Comparison of ENCODE assay signal across 8 cellular contexts in the genomic region with DNA sequence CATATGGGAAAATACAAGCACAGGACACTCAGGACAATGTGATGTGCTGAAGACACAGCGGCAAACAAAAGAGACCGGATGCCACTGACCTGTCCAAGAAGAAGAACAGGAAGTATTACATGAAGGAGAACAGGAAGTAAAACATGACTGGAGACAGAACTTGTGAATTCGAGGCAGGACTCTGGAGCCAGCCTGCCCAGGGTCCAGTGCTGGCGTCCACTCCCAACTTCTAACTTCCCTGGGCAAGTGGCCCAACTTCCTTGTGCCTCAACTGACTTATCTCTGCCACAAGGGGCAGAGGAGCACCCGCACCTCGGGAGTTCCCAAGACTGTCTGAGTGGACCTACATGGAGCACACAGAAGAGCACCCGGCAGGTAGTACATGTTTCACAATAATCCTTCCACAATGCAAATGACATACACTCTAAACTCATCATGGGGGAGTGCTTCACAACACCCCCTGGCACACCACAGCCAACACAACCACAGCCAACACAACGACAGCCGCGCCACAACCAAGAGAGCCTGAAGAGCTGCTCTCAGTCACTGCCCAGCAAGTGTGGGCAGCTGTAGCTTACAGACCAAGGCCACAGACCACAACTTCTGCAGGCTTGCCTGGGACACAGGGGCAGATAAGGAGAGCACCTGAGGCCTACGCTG. TPM values are rescaled to one million over a fixed set of nuclear protein-coding genes. Genes with fewer than 3 reads are reported as not detected.
A peak's percentile ranks its signal among the peaks of the same experiment; 100 is the strongest.
DNase-seq lines count a peak whose midpoint lies in the region; ATAC-seq and TF ChIP-seq lines count a peak whose summit lies in the region.

No MANE protein-coding gene starts in this region.

- DNase-seq in GM13977 (ENCODE audit: low spot score) (no peak), RPMI8226 (peak; percentile 39), fibroblast of mammary gland (ENCODE audit: low read depth) (peak; percentile 49), sciatic nerve (ENCODE audit: low spot score) (no peak), COLO829 (ENCODE audit: low spot score) (no peak), SKM-1 treated with dmso at 0.1 percent for 144 hours (lab: John Stamatoyannopoulos, UW; ENCODE audit: unreplicated experiment) (no peak)
- no peak for DNase-seq in effector CD8-positive, alpha-beta T cell (lab: John Stamatoyannopoulos, UW)

- peak; percentile 64 for ATAC-seq in sciatic nerve
- no peak for ATAC-seq in HG03039 (IDR thresholded peaks at IDR 0.05; ENCODE audit: unreplicated experiment)

- in situ Hi-C loops in GM13977 (cut with MboI; ENCODE audit: low pct_unique_long_range_greater_than_20kb, low sequenced_read_pairs, unreplicated experiment) = no loop called here

- peak; percentile 19 for TF ChIP-seq CTCF in GM13977 (IDR thresholded peaks at IDR 0.05; ENCODE audit: extremely low read depth, insufficient read depth, missing control alignments)
- peak; percentile 38 for TF ChIP-seq CTCF in fibroblast of mammary gland (conservative IDR thresholded peaks at IDR 0.05; ENCODE audit: control insufficient read depth, insufficient read depth, low read depth, low read length)

- no peak overlapping the region for H3K4me3 ChIP-seq in fibroblast of mammary gland (ENCODE audit: control insufficient read depth, low read depth, low read length)

- intact Hi-C loops in sciatic nerve (cut with DNase I) = no loop called here

RNA-seq across cellular contexts. Expression of gene ANKRD11, which starts 36.6 kb away (rescaled TPM):
- 140 TPM for total RNA-seq in sciatic nerve

RNA-seq across cellular contexts. Expression of gene SPG7, which starts 54.4 kb away (rescaled TPM):
- total RNA-seq in sciatic nerve = 104 TPM

Comparison
In these comparisons a context has a peak if more than half of its experiments do, and no peak if none do; other contexts are left out.
1. DNase-seq: peak in RPMI8226 (single experiment) and fibroblast of mammary gland (single experiment); none in GM13977 (single experiment), sciatic nerve (single experiment), COLO829 (single experiment), effector CD8-positive, alpha-beta T cell (single experiment) and SKM-1 treated with dmso at 0.1 percent for 144 hours (single experiment).